ENCODE assay signal across 8 cellular contexts in genomic region chr2:74499269-74499939, GRCh38. TPM values are rescaled to one million over a fixed set of nuclear protein-coding genes. Genes with fewer than 3 reads are reported as not detected.
DNase-seq lines count a peak whose midpoint lies in the region; TF ChIP-seq lines count a peak whose summit lies in the region.

Gene LBX2 (minus strand): TSS chr2:74499603. CDS start chr2:74499537, 66 bp downstream.

- peaks cover 1% of the 10 kb centered on the region; the same call in 1 of the 2 replicates for H3K36me3 ChIP-seq in Caco-2 (ENCODE audit: control insufficient read depth, insufficient read depth, low read length)
- peaks cover 20% of the 10 kb centered on the region for H3K36me3 ChIP-seq in WERI-Rb-1
- H3K36me3 ChIP-seq in esophagus muscularis mucosa = peaks cover 0 to 4% (median 2%) of the 10 kb centered on the region in 4 donors
- peaks cover under 1% of the 10 kb centered on the region for H3K36me3 ChIP-seq in osteoblast (ENCODE audit: insufficient read depth, low read length)

- H3K27me3 ChIP-seq in Caco-2 (replicated peaks; ENCODE audit: control insufficient read depth, insufficient read depth, low read length) (no peaks in the 10 kb centered on the region), WERI-Rb-1 (ENCODE audit: insufficient read depth, low read depth, severe bottlenecking) (no peaks in the 10 kb centered on the region), esophagus muscularis mucosa (peaks cover 0 to 73% (median 51%) of the 10 kb centered on the region in 4 donors), osteoblast (ENCODE audit: insufficient read depth, low read length) (no peaks in the 10 kb centered on the region)

- intact Hi-C loops in Caco-2 (cut with micrococcal nuclease; ENCODE audit: unreplicated experiment) = loop anchor here (1.0 kb wide), 1 partner anchor 16 kb away; the partner anchor contains the start of gene TTC31
- intact Hi-C loops in esophagus muscularis mucosa (cut with DNase I) = no loop called here

- H3K4me1 ChIP-seq in Caco-2 (peaks cover 50% of the 10 kb centered on the region), esophagus muscularis mucosa (peaks cover 35 to 54% (median 49%) of the 10 kb centered on the region in 4 donors), osteoblast (ENCODE audit: insufficient read depth, low read length) (peaks cover 25% of the 10 kb centered on the region)

- H3K36me3 Mint-ChIP-seq in Caco-2 (ENCODE audit: insufficient read depth, unreplicated experiment) = peaks cover 39% of the 10 kb centered on the region

- no peak for TF ChIP-seq EP300 in esophagus muscularis mucosa (IDR thresholded peaks at IDR 0.05)

- TF ChIP-seq CTCF in Caco-2 (IDR thresholded peaks at IDR 0.05; ENCODE audit: insufficient read depth in 1 of 2, low read depth in 1 of 2, low read length in 1 of 2, severe bottlenecking in 1 of 2, unreplicated experiment in 1 of 2) (no peak), WERI-Rb-1 (IDR thresholded peaks at IDR 0.05; ENCODE audit: low read depth, low read length) (no peak), esophagus muscularis mucosa (IDR thresholded peaks at IDR 0.05) (no peak), osteoblast (IDR thresholded peaks at IDR 0.05; ENCODE audit: extremely low read depth, low read depth, low read length) (no peak)

- peak within 1 kb of the TSS; percentile 65 for H3K4me3 ChIP-seq in Caco-2 (ENCODE audit: low read depth, low read length)
- no peak within 1 kb of the TSS for H3K4me3 ChIP-seq in WERI-Rb-1 (ENCODE audit: low read depth, low read length)
- peak within 1 kb of the TSS; percentile 17 to 40 (median 38) for H3K4me3 ChIP-seq in esophagus muscularis mucosa
- peak within 1 kb of the TSS; percentile 75 for H3K4me3 ChIP-seq in osteoblast (ENCODE audit: insufficient read depth, low read length)

- peak within 1 kb of the TSS; percentile 76 for H2AFZ ChIP-seq in osteoblast (ENCODE audit: low read length)

- no peaks in the 10 kb centered on the region for H3K27me3 Mint-ChIP-seq in Caco-2 (ENCODE audit: insufficient read depth, unreplicated experiment)

- POLR2A ChIA-PET in Caco-2 (lab: Charles Lee) = interaction anchor here (1.0 to 5.2 kb wide), 2 partner anchors 10 to 17 kb away, joined by 3 to 17 read pairs; no protein-coding TSS in a partner anchor

- H3K27ac ChIP-seq in WERI-Rb-1 (peak within 1 kb of the TSS; percentile 71), esophagus muscularis mucosa (replicated peaks in 1 of 4) (no peak within 1 kb of the TSS), osteoblast (ENCODE audit: low read depth, low read length) (no peak within 1 kb of the TSS)

- CTCF ChIA-PET in Caco-2 (lab: Charles Lee) = interaction anchor here (1.1 to 1.3 kb wide), 2 partner anchors 10 to 19 kb away, joined by 3 read pairs; no protein-coding TSS in a partner anchor

- TF ChIP-seq POLR2A in esophagus muscularis mucosa (IDR thresholded peaks at IDR 0.05; ENCODE audit: low read depth) = no peak

- H3K9me3 ChIP-seq in Caco-2 (no peaks in the 10 kb centered on the region), WERI-Rb-1 (ENCODE audit: severe bottlenecking) (no peaks in the 10 kb centered on the region), esophagus muscularis mucosa (no peaks in the 10 kb centered on the region), osteoblast (ENCODE audit: low read depth, low read length) (no peaks in the 10 kb centered on the region)

- peak within 1 kb of the TSS; percentile 84 for H3K4me2 ChIP-seq in osteoblast (ENCODE audit: insufficient read depth, low read length)

- no peaks in the 10 kb centered on the region for H3K9me3 Mint-ChIP-seq in Caco-2 (ENCODE audit: unreplicated experiment)

- peak in 1 of 2 experiments; percentile 70 for DNase-seq in Caco-2
- DNase-seq in WERI-Rb-1 = no peak
- no peak for DNase-seq in esophagus muscularis mucosa (ENCODE audit: extremely low spot score)
- DNase-seq in osteoblast (ENCODE audit: insufficient read length, low spot score, missing footprints) = peak; percentile 85
- no peak for DNase-seq in activated gamma-delta T cell treated with Interleukin-2 at 50 U/mL for 16 hours
- no peak for DNase-seq in NCI-H1417 (lab: John Stamatoyannopoulos, UW)
- no peak for DNase-seq in SKM-1 (lab: John Stamatoyannopoulos, UW; ENCODE audit: unreplicated experiment)
- no peak for DNase-seq in glomerular visceral epithelial cell (ENCODE audit: extremely low spot score)

- H3K27ac Mint-ChIP-seq in Caco-2 (ENCODE audit: unreplicated experiment) = peak within 1 kb of the TSS; percentile 46

- no TSS peak for BruUV-seq in Caco-2 (replicated peaks; lab: Mats Ljungman, UMichigan)

- 2% methylated on average over 44 of the region's 65 CpGs for WGBS in esophagus muscularis mucosa

- peak within 1 kb of the TSS; percentile 96 for H3K4me3 Mint-ChIP-seq in Caco-2 (ENCODE audit: unreplicated experiment)

- peaks cover 17% of the 10 kb centered on the region for H3K4me1 Mint-ChIP-seq in Caco-2 (ENCODE audit: low read depth, unreplicated experiment)

- no peaks in the 10 kb centered on the region for H4K20me1 ChIP-seq in osteoblast (ENCODE audit: insufficient read depth, low read length)

- H3K79me2 ChIP-seq in osteoblast (ENCODE audit: insufficient read depth, low read length) = peaks cover 15% of the 10 kb centered on the region

RNA-seq across cellular contexts. Expression of gene LBX2, which starts in this region (rescaled TPM):
- total RNA-seq in Caco-2 (2022) = 11.1 and 11.4 TPM in 2 replicates
- total RNA-seq in esophagus muscularis mucosa = 1 to 10 TPM in 1 of 4 donors, under 1 TPM in 3; 0.32 to 1.7 (median 0.84) TPM
- total RNA-seq in osteoblast = 4.1 and 5.4 TPM in 2 replicates
